Comparison of ENCODE assay signal across 9 cellular contexts in the genomic region with DNA sequence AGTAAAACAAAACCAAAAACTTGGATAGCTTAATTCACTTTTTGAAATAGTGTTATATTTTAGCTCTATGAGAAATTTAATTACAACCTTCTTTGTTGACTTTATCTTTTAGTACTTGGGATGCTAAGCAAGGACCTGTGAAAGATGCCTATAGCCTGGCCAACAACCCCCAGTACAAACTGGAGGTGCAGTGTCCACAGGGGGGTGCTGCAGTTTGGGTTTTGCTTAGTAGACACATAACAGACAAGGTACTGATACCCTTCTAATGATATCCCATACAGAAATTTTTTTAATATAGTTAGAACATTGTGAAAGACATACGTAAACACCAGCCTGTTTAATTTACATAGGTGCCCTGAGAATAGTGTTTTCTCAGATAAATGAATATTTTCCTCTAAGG. TPM values are rescaled to one million over a fixed set of nuclear protein-coding genes. Genes with fewer than 3 reads are reported as not detected.
DNase-seq lines count a peak whose midpoint lies in the region; ATAC-seq, FAIRE-seq and TF ChIP-seq lines count a peak whose summit lies in the region.
"Had no signal": no experiment of that assay in that cellular context is flagged by ENCODE, and none has a peak within 500 bp of the region (broad histone marks: within the 10 kb centered on the region; RNA-seq: fewer than 3 reads in every experiment).

No MANE protein-coding gene starts in this region.

- no peak overlapping the region for H3K27ac ChIP-seq in MM.1S (ENCODE audit: low read length)
- H3K27ac ChIP-seq in keratinocyte (ENCODE audit: control insufficient read depth, insufficient read depth, low read length) = no peak overlapping the region
- H3K27ac ChIP-seq in upper lobe of right lung = no peak overlapping the region
- H3K27ac ChIP-seq: SJSA1 had no signal

- H3K9me2 ChIP-seq in MM.1S (replicated peaks; ENCODE audit: insufficient read depth, low read length) = no peaks in the 10 kb centered on the region

- H3K4me2 ChIP-seq in MM.1S (ENCODE audit: low read depth, low read length) (no peak overlapping the region), keratinocyte (ENCODE audit: control insufficient read depth, extremely low read depth, insufficient read depth, low read depth, low read length) (no peak overlapping the region)

- H3K4me3 ChIP-seq in MM.1S (ENCODE audit: low read length) (no peak overlapping the region), keratinocyte (ENCODE audit: control insufficient read depth in 2 of 3, extremely low read depth in 1 of 3, insufficient read depth in 2 of 3, low read depth in 1 of 3, low read length in 3 of 3) (no peak overlapping the region), upper lobe of right lung (no peak overlapping the region)
- H3K4me3 ChIP-seq: SJSA1 had no signal

- intact Hi-C loops in upper lobe of right lung (cut with DNase I) (no loop called here), posterior vena cava (cut with DNase I) (no loop called here)

- H3K27me3 Mint-ChIP-seq in activated T-helper 17 cell treated with anti-CD3 and anti-CD28 coated beads, Interleukin-2, amount 50 U/mL, for 72 hours = no peaks in the 10 kb centered on the region

- H3K9me1 ChIP-seq in keratinocyte (ENCODE audit: control insufficient read depth, extremely low read depth, insufficient read depth, low read length) = no peaks in the 10 kb centered on the region

- TF ChIP-seq CTCF in MM.1S (IDR thresholded peaks at IDR 0.05; ENCODE audit: low read length) = peak; percentile 33
- TF ChIP-seq CTCF in keratinocyte (optimal IDR thresholded peaks at IDR 0.05 in 1 of 3, IDR thresholded peaks at IDR 0.05 in 1 of 3, conservative IDR thresholded peaks at IDR 0.05 in 1 of 3; ENCODE audit: extremely low read depth in 1 of 3, insufficient read depth in 2 of 3, low read length in 3 of 3) = peak in 2 of 3 experiments; percentile 25 to 54
- peak; percentile 42 for TF ChIP-seq CTCF in upper lobe of right lung (IDR thresholded peaks at IDR 0.05)

- H2AFZ ChIP-seq in MM.1S (ENCODE audit: low read length) = no peak overlapping the region
- no peak overlapping the region for H2AFZ ChIP-seq in keratinocyte (ENCODE audit: control insufficient read depth, low read length)

- H3K27me3 ChIP-seq in MM.1S (replicated peaks; ENCODE audit: insufficient read depth, low read length) = no peaks in the 10 kb centered on the region
- no peaks in the 10 kb centered on the region for H3K27me3 ChIP-seq in keratinocyte (ENCODE audit: control insufficient read depth, extremely low read depth, insufficient read depth, low read length)
- no peaks in the 10 kb centered on the region for H3K27me3 ChIP-seq in upper lobe of right lung
- H3K27me3 ChIP-seq: SJSA1 had no signal

- H4K20me1 ChIP-seq in MM.1S (ENCODE audit: insufficient read depth, low read length) (no peaks in the 10 kb centered on the region), keratinocyte (ENCODE audit: control insufficient read depth, extremely low read depth, insufficient read depth, low read length) (no peaks in the 10 kb centered on the region)

- H3K36me3 Mint-ChIP-seq in activated T-helper 17 cell treated with anti-CD3 and anti-CD28 coated beads, Interleukin-2, amount 50 U/mL, for 72 hours (ENCODE audit: low read depth) = peaks cover 92% of the 10 kb centered on the region

- peak; percentile 18 for DNase-seq in GM03348 (ENCODE audit: low spot score)
- peak; percentile 34 for DNase-seq in MM.1S
- no peak for DNase-seq in keratinocyte (ENCODE audit: low read depth, low spot score)
- DNase-seq in upper lobe of right lung = no peak
- no peak for DNase-seq in posterior vena cava (ENCODE audit: low spot score)
- DNase-seq in islet precursor cell = no peak

- H3K4me1 Mint-ChIP-seq in activated T-helper 17 cell treated with anti-CD3 and anti-CD28 coated beads, Interleukin-2, amount 50 U/mL, for 72 hours = peaks cover 7% of the 10 kb centered on the region

- H3K79me2 ChIP-seq in MM.1S (ENCODE audit: low read length) = no peaks in the 10 kb centered on the region
- no peaks in the 10 kb centered on the region for H3K79me2 ChIP-seq in keratinocyte (ENCODE audit: control insufficient read depth, insufficient read depth, low read length)

- H3K36me3 ChIP-seq in MM.1S (replicated peaks; ENCODE audit: insufficient read depth, low read length) = peaks cover 4% of the 10 kb centered on the region; the same call in 1 of the 2 replicates
- peaks cover 13% of the 10 kb centered on the region in 2 experiments for H3K36me3 ChIP-seq in keratinocyte (ENCODE audit: control insufficient read depth in 2 of 2, extremely low read depth in 1 of 2, insufficient read depth in 2 of 2, low read length in 2 of 2)
- H3K36me3 ChIP-seq in upper lobe of right lung = peaks cover 99% of the 10 kb centered on the region

- dilution Hi-C loops in keratinocyte (cut with MboI; ENCODE audit: extremely low pct_ligation_motif_present, low sequenced_read_pairs) = no loop called here

- FAIRE-seq in keratinocyte (lab: Jason Lieb, UNC) = no peak

- H3F3A ChIP-seq in MM.1S (ENCODE audit: insufficient read depth, low read length) = no peaks in the 10 kb centered on the region; the same call in 1 of the 2 replicates

- no peaks in the 10 kb centered on the region for H3K4me1 ChIP-seq in MM.1S (ENCODE audit: low read length)
- no peaks in the 10 kb centered on the region for H3K4me1 ChIP-seq in keratinocyte (ENCODE audit: control insufficient read depth, extremely low read depth, insufficient read depth, low read length)
- H3K4me1 ChIP-seq in upper lobe of right lung = no peaks in the 10 kb centered on the region
- H3K4me1 ChIP-seq: SJSA1 had no signal

- no peak overlapping the region for H3K9ac ChIP-seq in MM.1S (ENCODE audit: low read length)
- no peak overlapping the region for H3K9ac ChIP-seq in keratinocyte (ENCODE audit: control insufficient read depth, extremely low read depth, insufficient read depth, low read length)

- H3K9me3 Mint-ChIP-seq in activated T-helper 17 cell treated with anti-CD3 and anti-CD28 coated beads, Interleukin-2, amount 50 U/mL, for 72 hours = no peaks in the 10 kb centered on the region

- H3K9me3 ChIP-seq in MM.1S (replicated peaks; ENCODE audit: insufficient read depth, low read length) (no peaks in the 10 kb centered on the region), keratinocyte (ENCODE audit: control insufficient read depth, low read depth, low read length) (no peaks in the 10 kb centered on the region), upper lobe of right lung (no peaks in the 10 kb centered on the region)
- H3K9me3 ChIP-seq: SJSA1 had no signal

- H3K27ac Mint-ChIP-seq in activated T-helper 17 cell treated with anti-CD3 and anti-CD28 coated beads, Interleukin-2, amount 50 U/mL, for 72 hours = peak overlapping the region; percentile 16

- ATAC-seq in activated T-helper 17 cell treated with anti-CD3 and anti-CD28 coated beads, Interleukin-2, amount 50 U/mL, for 72 hours (replicated peaks) = peak; percentile 60
- ATAC-seq in upper lobe of right lung = peak; percentile 47
- no peak for ATAC-seq in HG03571 (IDR thresholded peaks at IDR 0.05; ENCODE audit: unreplicated experiment)

- H3K4me3 Mint-ChIP-seq in activated T-helper 17 cell treated with anti-CD3 and anti-CD28 coated beads, Interleukin-2, amount 50 U/mL, for 72 hours = no peak overlapping the region

RNA-seq across cellular contexts. Expression of a gene that starts 35.3 kb away (rescaled TPM):
- 10 to 100 TPM; 32.3 to 38.9 TPM for total RNA-seq in activated T-helper 17 cell treated with anti-CD3 and anti-CD28 coated beads, Interleukin-2, amount 50 U/mL, for 72 hours
- 16.6 to 29.3 TPM (median 16.8 TPM) in 3 replicates for polyA plus RNA-seq in keratinocyte
- polyA plus RNA-seq in keratinocyte (2011; ENCODE audit: low read depth) = 21.3 TPM
- 18.9 and 29.5 TPM in 2 replicates for polyA plus RNA-seq in keratinocyte (2011; cell fraction: cytosol; rRNA removed)
- polyA plus RNA-seq in keratinocyte (2011; cell fraction: nucleus; rRNA removed) = 32.7 and 44.4 TPM in 2 replicates
- polyA plus RNA-seq in keratinocyte (2012; ENCODE audit: low replicate concordance) = 15.1 and 21.3 TPM in 2 replicates
- 5.5 to 25.8 TPM (median 12.0 TPM) in 3 replicates for polyA minus RNA-seq in keratinocyte
- polyA minus RNA-seq in keratinocyte (2011; cell fraction: cytosol; rRNA and poly(A)+ RNA removed) = 15.3 TPM
- polyA minus RNA-seq in keratinocyte (2011; cell fraction: nucleus; rRNA and poly(A)+ RNA removed) = 20.3 and 37.5 TPM in 2 replicates
- 45.1 TPM for total RNA-seq in upper lobe of right lung
- total RNA-seq in posterior vena cava = 10 to 100 TPM; 28.4 to 39.5 TPM

Comparison
In these comparisons a context has a peak if more than half of its experiments do, and no peak if none do; other contexts are left out.
1. DNase-seq: peak in GM03348 (single experiment) and MM.1S (single experiment); none in keratinocyte (single experiment), upper lobe of right lung (single experiment), posterior vena cava (single experiment) and islet precursor cell (single experiment).
2. Peak in every context shown above with its lines, with median percentiles within 50 percentile points of each other: CTCF ChIP-seq.